ENCODE assay signal across 8 cellular contexts in genomic region chr1:42456010-42456753, GRCh38. TPM values are rescaled to one million over a fixed set of nuclear protein-coding genes. Genes with fewer than 3 reads are reported as not detected.
A peak's percentile ranks its signal among the peaks of the same experiment; 100 is the strongest.
DNase-seq lines count a peak whose midpoint lies in the region; ATAC-seq, FAIRE-seq and TF ChIP-seq lines count a peak whose summit lies in the region.

Gene PPCS, plus strand, starts transcription at chr1:42456543. Its CDS starts 23 bp downstream, at chr1:42456566.
Gene ZMYND12, minus strand, starts transcription at chr1:42456022. Its CDS starts 25 bp downstream, at chr1:42455997.

- H3K9ac ChIP-seq in kidney (ENCODE audit: low read length in 2 of 2): peak within 1 kb of the TSS; percentile 66 to 96

- H3K4me1 ChIP-seq in kidney (ENCODE audit: control insufficient read depth in 1 of 2, insufficient read depth in 1 of 2, low read depth in 1 of 2, low read length in 2 of 2): peaks cover 0 to 20% of the 10 kb centered on the region in 2 donors

- peak; percentile 80 for DNase-seq in AG08395 (ENCODE audit: low spot score)
- peak; percentile 77 for DNase-seq in NCI-H2196 treated with DMSO at 0.1 percent for 48 hours (lab: John Stamatoyannopoulos, UW; ENCODE audit: unreplicated experiment)
- peak; percentile 81 to 86 (median 84) for DNase-seq in activated CD4-positive, CD25-positive, alpha-beta regulatory T cell (lab: John Stamatoyannopoulos, UW)
- peak; percentile 93 for DNase-seq in central memory CD4-positive, alpha-beta T cell
- peak; percentile 95 for DNase-seq in kidney
- peak; percentile 81 to 89 for DNase-seq in stimulated activated CD4-positive, alpha-beta T cell treated with anti-CD3 and anti-CD28 coated beads, Interleukin-15, amount 100 ng/mL, for 1 hour (ENCODE audit: low read depth in 1 of 2, low spot score in 1 of 2)

- ATAC-seq in GM18868 (IDR thresholded peaks at IDR 0.05; ENCODE audit: unreplicated experiment) (peak; percentile 84), HG03103 (IDR thresholded peaks at IDR 0.05; ENCODE audit: low read depth, unreplicated experiment) (peak; percentile 66)

- H3K4me3 ChIP-seq in kidney (ENCODE audit: low read length in 2 of 2): peak within 1 kb of the TSS; percentile 91 to 97

- TF ChIP-seq CTCF in kidney (IDR thresholded peaks at IDR 0.05; ENCODE audit: borderline replicate concordance, extremely low read depth, insufficient read depth): no peak

- FAIRE-seq in kidney (lab: Jason Lieb, UNC): no peak

- H3K9me3 ChIP-seq in kidney (ENCODE audit: control insufficient read depth in 1 of 2, low read length in 2 of 2): no peaks in the 10 kb centered on the region

- H3K27ac ChIP-seq in kidney (ENCODE audit: low read depth in 2 of 2, low read length in 2 of 2): peak within 1 kb of the TSS; percentile 91 to 97

- intact Hi-C loops in kidney (cut with DNase I): no loop called here

- H3K36me3 ChIP-seq in kidney (ENCODE audit: control insufficient read depth in 1 of 2, insufficient read depth in 2 of 2, low read length in 2 of 2): peaks cover 13 to 21% of the 10 kb centered on the region in 2 donors

RNA-seq across cellular contexts. Expression of gene PPCS, which starts in this region (rescaled TPM):
- total RNA-seq in kidney: 79.3 TPM
- 145 TPM for polyA plus RNA-seq in kidney (ENCODE audit: insufficient read depth, low read depth, low replicate concordance)

RNA-seq across cellular contexts. Expression of gene ZMYND12, which starts in this region (rescaled TPM):
- 1.9 TPM for total RNA-seq in kidney
- polyA plus RNA-seq in kidney (ENCODE audit: insufficient read depth, low read depth, low replicate concordance): 17.7 TPM

Comparison
In these comparisons a context has a peak if more than half of its experiments do, and no peak if none do; other contexts are left out.
1. Peak in every context shown above with its lines: DNase-seq, ATAC-seq, H3K4me3 ChIP-seq and H3K27ac ChIP-seq.